In the genomic region with DNA sequence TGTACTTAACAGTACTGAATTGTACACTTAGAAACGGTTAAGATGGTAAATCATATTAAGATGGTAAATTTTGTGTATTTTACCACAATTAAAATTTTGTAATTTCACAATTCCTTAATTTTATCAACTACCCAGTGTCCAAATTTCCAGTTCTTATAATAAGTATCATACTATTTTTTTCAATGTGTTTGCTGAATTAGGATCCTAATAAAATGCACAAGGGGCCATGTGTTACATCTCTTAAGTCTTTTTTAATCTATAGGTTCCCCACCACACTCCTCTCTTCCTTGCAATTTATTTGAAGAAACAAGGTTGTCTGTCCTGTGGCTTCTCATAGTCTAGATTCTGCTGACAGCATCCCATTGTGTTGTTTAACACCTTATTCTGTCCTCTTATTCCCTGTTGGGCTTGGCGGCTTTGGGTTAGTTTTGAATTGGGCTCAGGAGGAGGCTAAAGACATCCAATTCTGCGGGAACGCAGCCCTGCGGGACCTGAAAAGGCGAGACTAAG, we compare ENCODE assay signal across 8 cellular contexts. TPM values are rescaled to one million over a fixed set of nuclear protein-coding genes. Genes with fewer than 3 reads are reported as not detected.
A peak's percentile ranks its signal among the peaks of the same experiment; 100 is the strongest.
DNase-seq lines count a peak whose midpoint lies in the region; ATAC-seq and TF ChIP-seq lines count a peak whose summit lies in the region.

No MANE protein-coding gene starts in this region.

- POLR2A ChIA-PET in BJ (lab: Charles Lee), result no interaction called here

- H3K9ac ChIP-seq in rectal smooth muscle tissue (ENCODE audit: low read length), result peak overlapping the region; percentile 95

- DNase-seq in BJ (ENCODE audit: low read depth), result no peak
- DNase-seq in NCI-H128 (lab: John Stamatoyannopoulos, UW; ENCODE audit: unreplicated experiment), result peak; percentile 46
- no peak for DNase-seq in epithelial cell of esophagus (ENCODE audit: low read depth)
- no peak for DNase-seq in putamen (ENCODE audit: low spot score)
- DNase-seq in mesenteric fat pad (ENCODE audit: low spot score), result no peak
- DNase-seq in stimulated activated CD4-positive, alpha-beta T cell treated with anti-CD3 and anti-CD28 coated beads, Interleukin-12 subunit alpha, Interleukin-12 subunit beta, amount 100 ng/mL, for 4 hours, result no peak

- CTCF ChIA-PET in BJ (lab: Yijun Ruan, JAX), result no interaction called here

- H3K4me3 ChIP-seq in BJ (ENCODE audit: low read depth, low read length) (peak overlapping the region; percentile 53), epithelial cell of esophagus (ENCODE audit: low read length) (peak overlapping the region; percentile 61), rectal smooth muscle tissue (ENCODE audit: low read length) (peak overlapping the region; percentile 91)

- no peaks in the 10 kb centered on the region for H3K27me3 ChIP-seq in BJ (ENCODE audit: control insufficient read depth, insufficient read depth, low read length)
- H3K27me3 ChIP-seq in rectal smooth muscle tissue (ENCODE audit: control insufficient read depth, insufficient read depth, low read length), result no peaks in the 10 kb centered on the region

- peaks cover 10% of the 10 kb centered on the region for H3K4me1 ChIP-seq in rectal smooth muscle tissue (ENCODE audit: control insufficient read depth, insufficient read depth, low read length)

- TF ChIP-seq CTCF in BJ (IDR thresholded peaks at IDR 0.05; ENCODE audit: insufficient read depth, low read depth, low read length) (no peak), epithelial cell of esophagus (IDR thresholded peaks at IDR 0.05; ENCODE audit: insufficient read depth, low read depth, low read length, missing control alignments) (no peak)

- no peaks in the 10 kb centered on the region for H3K36me3 ChIP-seq in BJ (ENCODE audit: control insufficient read depth, insufficient read depth, low read length)
- H3K36me3 ChIP-seq in rectal smooth muscle tissue (ENCODE audit: control insufficient read depth, insufficient read depth, low read length), result no peaks in the 10 kb centered on the region

- peak overlapping the region; percentile 99 for H3K27ac ChIP-seq in rectal smooth muscle tissue (ENCODE audit: low read depth, low read length)

- peak; percentile 27 for ATAC-seq in GM21515 (IDR thresholded peaks at IDR 0.05; ENCODE audit: unreplicated experiment)

RNA-seq across cellular contexts. Expression of a gene that starts 0.5 kb away (rescaled TPM):
- polyA plus RNA-seq in BJ (2011; rRNA removed), result 7.3 and 11.2 TPM in 2 replicates
- 6.3 and 6.8 TPM in 2 replicates for polyA minus RNA-seq in BJ (2011; rRNA and poly(A)+ RNA removed)
- 35.8 TPM for total RNA-seq in mesenteric fat pad

RNA-seq across cellular contexts. Expression of a gene that starts 6.4 kb away (rescaled TPM):
- polyA plus RNA-seq in BJ (2011; rRNA removed), result 3.7 and 6.6 TPM in 2 replicates
- polyA minus RNA-seq in BJ (2011; rRNA and poly(A)+ RNA removed), result 4.6 and 4.8 TPM in 2 replicates
- total RNA-seq in mesenteric fat pad, result 8.6 TPM
